ENCODE assay signal across 31 cellular contexts in genomic region chr1:2508180-2508579, GRCh38. TPM values are rescaled to one million over a fixed set of nuclear protein-coding genes. Genes with fewer than 3 reads are reported as not detected.
"Had no signal": no experiment of that assay in that cellular context is flagged by ENCODE, and none has a peak within 500 bp of the region (broad histone marks: within the 10 kb centered on the region; RNA-seq: fewer than 3 reads in every experiment).

No MANE protein-coding gene starts in this region.

- H2AFZ ChIP-seq: parathyroid adenoma had no signal

- DNase-seq: naive thymus-derived CD4-positive, alpha-beta T cell; natural killer cell; occipital lobe; ovary; posterior cingulate gyrus; psoas muscle; right cardiac atrium; right lobe of liver; sigmoid colon; small intestine; stimulated activated CD4-positive, alpha-beta T cell treated with anti-CD3 and anti-CD28 coated beads, Interleukin-15, amount 100 ng/mL, for 24 hours; stimulated activated CD4-positive, alpha-beta T cell treated with anti-CD3 and anti-CD28 coated beads, Interleukin-4, amount 100 ng/mL, for 1 hour; stimulated activated CD4-positive, alpha-beta T cell treated with anti-CD3 and anti-CD28 coated beads, Interleukin-4, amount 100 ng/mL, for 4 hours; stimulated activated CD8-positive, alpha-beta memory T cell treated with anti-CD3 and anti-CD28 coated beads, Interleukin-4, amount 100 ng/mL, for 48 hours; stimulated activated naive CD4-positive, alpha-beta T cell; stimulated activated naive CD8-positive, alpha-beta T cell treated with anti-CD3 and anti-CD28 coated beads, Interleukin-15, amount 100 ng/mL, for 72 hours; stimulated activated naive CD8-positive, alpha-beta T cell treated with anti-CD3 and anti-CD28 coated beads, Interleukin-15, Interleukin-2, amounts not matched to agents 100 U/mL and 50 U/mL, for 24 hours; substantia nigra; testis; tibial artery; transverse colon had no signal

- H3K27ac Mint-ChIP-seq: natural killer cell; nephron; progenitor cell of endocrine pancreas; stimulated activated memory B cell treated with anti-CD40 and anti-IgM and Interleukin-4, amounts not matched to agents 10 μg/mL and 1 μg/mL and 100 μg/mL, for 72 hours had no signal

- H3K4me3 Mint-ChIP-seq: naive thymus-derived CD4-positive, alpha-beta T cell; natural killer cell; nephron; stimulated activated memory B cell treated with anti-CD40 and anti-IgM and Interleukin-4, amounts not matched to agents 10 μg/mL and 1 μg/mL and 100 μg/mL, for 72 hours; stimulated activated naive CD8-positive, alpha-beta T cell treated with anti-CD3 and anti-CD28 coated beads, Interleukin-15, amount 100 ng/mL, for 72 hours had no signal

- H3K9ac ChIP-seq: parathyroid adenoma had no signal

- H3K4me1 ChIP-seq: parathyroid adenoma, psoas muscle, testis had no signal

- H3K4me1 Mint-ChIP-seq: stimulated activated memory B cell treated with anti-CD40 and anti-IgM and Interleukin-4, amounts not matched to agents 10 μg/mL and 1 μg/mL and 100 μg/mL, for 72 hours had no signal

- FAIRE-seq: small intestine, urothelium cell line had no signal

- H3K79me2 ChIP-seq: parathyroid adenoma had no signal

- H3K27me3 ChIP-seq: ovary, right lobe of liver, testis, upper lobe of left lung, vagina had no signal

- H3K4me3 ChIP-seq: ovary, psoas muscle, right lobe of liver, sigmoid colon, suprapubic skin, testis, tibial artery, transverse colon, upper lobe of left lung, vagina had no signal

- H3K9me3 ChIP-seq: ovary, psoas muscle, right lobe of liver, sigmoid colon, suprapubic skin, testis, tibial artery, transverse colon, upper lobe of left lung, vagina had no signal

- H3K27ac ChIP-seq: ovary, parathyroid adenoma, psoas muscle, right lobe of liver, sigmoid colon, suprapubic skin, testis, tibial artery, transverse colon, upper lobe of left lung, vagina had no signal

- H3K36me3 Mint-ChIP-seq: natural killer cell had no signal

- H3K9me3 Mint-ChIP-seq: natural killer cell; nephron; stimulated activated memory B cell treated with anti-CD40 and anti-IgM and Interleukin-4, amounts not matched to agents 10 μg/mL and 1 μg/mL and 100 μg/mL, for 72 hours; stimulated activated naive CD8-positive, alpha-beta T cell treated with anti-CD3 and anti-CD28 coated beads, Interleukin-15, amount 100 ng/mL, for 72 hours had no signal

- H3K27me3 Mint-ChIP-seq: naive thymus-derived CD4-positive, alpha-beta T cell; progenitor cell of endocrine pancreas; stimulated activated memory B cell treated with anti-CD40 and anti-IgM and Interleukin-4, amounts not matched to agents 10 μg/mL and 1 μg/mL and 100 μg/mL, for 72 hours; stimulated activated naive CD8-positive, alpha-beta T cell treated with anti-CD3 and anti-CD28 coated beads, Interleukin-15, amount 100 ng/mL, for 72 hours had no signal

RNA-seq across cellular contexts. Expression of gene HES5, which starts 21.9 kb away (rescaled TPM):
- total RNA-seq: naive thymus-derived CD4-positive, alpha-beta T cell; natural killer cell; osteoblast; renal cortical epithelial cell; vagina had no signal
- polyA plus RNA-seq: naive thymus-derived CD4-positive, alpha-beta T cell had no signal

RNA-seq across cellular contexts. Expression of gene PLCH2, which starts 32.1 kb away (rescaled TPM):
- total RNA-seq: progenitor cell of endocrine pancreas had no signal
